7 cellular contexts compared by ENCODE assay signal in the genomic region with DNA sequence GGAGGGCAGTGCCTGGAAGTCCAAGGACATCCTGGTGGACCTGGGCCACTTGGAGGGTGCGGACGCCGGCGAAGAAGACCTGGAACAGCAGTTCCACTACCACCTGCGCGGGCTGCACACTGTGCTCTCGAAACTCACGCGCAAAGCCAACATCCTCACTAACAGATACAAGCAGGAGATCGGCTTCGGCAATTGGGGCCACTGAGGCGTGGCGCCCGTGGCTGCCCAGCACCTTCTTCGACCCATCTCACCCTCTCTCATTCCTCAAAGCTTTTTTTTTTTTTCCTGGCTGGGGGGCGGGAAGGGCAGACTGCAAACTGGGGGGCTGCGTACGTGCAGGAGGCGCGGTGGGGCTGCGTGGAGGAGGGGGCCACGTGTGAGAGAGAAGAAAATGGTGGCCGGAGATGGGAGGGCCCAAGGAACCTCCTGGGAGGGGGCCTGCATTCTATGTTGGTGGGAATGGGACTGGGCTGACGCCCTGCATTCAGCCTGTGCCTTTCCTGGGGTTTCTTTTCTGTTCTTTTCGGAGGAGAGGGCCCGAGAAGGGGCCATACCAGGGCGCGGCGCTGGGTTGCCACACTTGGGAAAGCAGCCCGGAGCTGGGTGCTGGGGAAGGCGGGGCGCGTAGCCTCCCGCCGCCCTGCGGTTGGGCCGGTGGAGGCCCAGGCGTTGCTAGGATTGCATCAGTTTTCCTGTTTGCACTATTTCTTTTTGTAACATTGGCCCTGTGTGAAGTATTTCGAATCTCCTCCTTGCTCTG. TPM values are rescaled to one million over a fixed set of nuclear protein-coding genes. Genes with fewer than 3 reads are reported as not detected.
DNase-seq lines count a peak whose midpoint lies in the region; ATAC-seq lines count a peak whose summit lies in the region.

No MANE protein-coding gene starts in this region.

- DNase-seq in LoVo (ENCODE audit: low spot score) = peak; percentile 63
- DNase-seq in SW480 (ENCODE audit: low spot score) = peak; percentile 77
- peak in 48 of 56 donors; percentile 0 to 67 (median 19) for DNase-seq in amygdala (lab: John Stamatoyannopoulos, UW)
- peak; percentile 66 to 88 (median 87) for DNase-seq in right cardiac atrium
- DNase-seq in putamen (ENCODE audit: low spot score) = peak; percentile 67

- intact Hi-C loops in right cardiac atrium (cut with DNase I) = loop anchor here in 3 of 4 donors (10.0 kb wide), 3 partner anchors 59 to 339 kb away; no protein-coding TSS in a partner anchor

- no peaks in the 10 kb centered on the region for H3K9me3 ChIP-seq in right cardiac atrium (ENCODE audit: control insufficient read depth, low read length)

- H3K4me3 ChIP-seq in right cardiac atrium (ENCODE audit: low read length) = peak overlapping the region; percentile 51

- no peaks in the 10 kb centered on the region for H3K27me3 ChIP-seq in right cardiac atrium (ENCODE audit: control insufficient read depth, insufficient read depth)

- ATAC-seq in GM18868 (IDR thresholded peaks at IDR 0.05; ENCODE audit: unreplicated experiment) (peak; percentile 23), right cardiac atrium (peak; percentile 63 to 68), HG03342 (IDR thresholded peaks at IDR 0.05; ENCODE audit: unreplicated experiment) (no peak)

- peak overlapping the region; percentile 61 for H3K27ac ChIP-seq in right cardiac atrium (ENCODE audit: low read length)

- WGBS in right cardiac atrium = under 1% methylated on average over 39 of the region's 39 CpGs

- peaks cover 2% of the 10 kb centered on the region for H3K4me1 ChIP-seq in right cardiac atrium (ENCODE audit: control insufficient read depth, insufficient read depth, low read length)

RNA-seq across cellular contexts. Expression of gene MID1IP1, which starts 4.2 kb away (rescaled TPM):
- 10 to 100 TPM; 22.7 to 28.5 (median 26.8) TPM for total RNA-seq in right cardiac atrium
- 28.3 TPM for polyA plus RNA-seq in right cardiac atrium

Comparison
In these comparisons a context has a peak if more than half of its experiments do, and no peak if none do; other contexts are left out.
1. DNase-seq: peak in every context shown above with its lines; median percentile 87 in right cardiac atrium; 77 in SW480; 67 in putamen; 63 in LoVo; 19 in amygdala.